Comparison of ENCODE assay signal across 11 cellular contexts in genomic region chr12:39605996-39606395, GRCh38. TPM values are rescaled to one million over a fixed set of nuclear protein-coding genes. Genes with fewer than 3 reads are reported as not detected.
A peak's percentile ranks its signal among the peaks of the same experiment; 100 is the strongest.
DNase-seq lines count a peak whose midpoint lies in the region; ATAC-seq and TF ChIP-seq lines count a peak whose summit lies in the region.
"Had no signal": no experiment of that assay in that cellular context is flagged by ENCODE, and none has a peak within 500 bp of the region (broad histone marks: within the 10 kb centered on the region; RNA-seq: fewer than 3 reads in every experiment).

No MANE protein-coding gene starts in this region.

- no peak for TF ChIP-seq CTCF in cardiac fibroblast (IDR thresholded peaks at IDR 0.05; ENCODE audit: low read depth, low read length)
- TF ChIP-seq CTCF in heart left ventricle (IDR thresholded peaks at IDR 0.05), result no peak

- H3K9me3 ChIP-seq in naive thymus-derived CD4-positive, alpha-beta T cell (ENCODE audit: control insufficient read depth in 2 of 3, low read length in 3 of 3), result no peaks in the 10 kb centered on the region
- H3K9me3 ChIP-seq in heart left ventricle, result no peaks in the 10 kb centered on the region
- H3K9me3 ChIP-seq: stomach had no signal

- H3K4me3 Mint-ChIP-seq in naive thymus-derived CD4-positive, alpha-beta T cell, result peak overlapping the region in 1 of 10 donors; percentile 20
- no peak overlapping the region for H3K4me3 Mint-ChIP-seq in activated CD4-positive, alpha-beta memory T cell treated with anti-CD3 and anti-CD28 coated beads for 36 hours

- 63 to 80% (median 67%) methylated on average over 3 of the region's 3 CpGs for WGBS in heart left ventricle, 4 donors

- peaks cover 0 to 31% (median 22%) of the 10 kb centered on the region in 3 experiments for H3K36me3 ChIP-seq in naive thymus-derived CD4-positive, alpha-beta T cell (ENCODE audit: control insufficient read depth in 2 of 3, insufficient read depth in 3 of 3, low read length in 3 of 3)
- peaks cover 0 to 16% (median 0%) of the 10 kb centered on the region in 9 donors for H3K36me3 ChIP-seq in heart left ventricle
- H3K36me3 ChIP-seq: stomach had no signal

- peaks cover 13 to 43% (median 35%) of the 10 kb centered on the region in 5 donors for H3K36me3 Mint-ChIP-seq in naive thymus-derived CD4-positive, alpha-beta T cell
- H3K36me3 Mint-ChIP-seq in activated CD4-positive, alpha-beta memory T cell treated with anti-CD3 and anti-CD28 coated beads for 36 hours, result peaks cover 12% of the 10 kb centered on the region

- ATAC-seq in naive thymus-derived CD4-positive, alpha-beta T cell, result no peak
- ATAC-seq in heart left ventricle, result no peak

- no peaks in the 10 kb centered on the region for H3K9me3 Mint-ChIP-seq in naive thymus-derived CD4-positive, alpha-beta T cell
- no peaks in the 10 kb centered on the region for H3K9me3 Mint-ChIP-seq in activated CD4-positive, alpha-beta memory T cell treated with anti-CD3 and anti-CD28 coated beads for 36 hours
- H3K9me3 Mint-ChIP-seq: activated T-helper 2 cell treated with anti-CD3 and anti-CD28 coated beads, Interferon-gamma antibody, Interleukin-2, Interleukin-4, amounts not matched to agents 10 μg/mL and 5 μg/mL and 100 μg/mL, durations not matched to agents 14 hours and 24 hours and 36 hours had no signal

- H3K27me3 Mint-ChIP-seq in naive thymus-derived CD4-positive, alpha-beta T cell, result no peaks in the 10 kb centered on the region
- no peaks in the 10 kb centered on the region for H3K27me3 Mint-ChIP-seq in activated CD4-positive, alpha-beta memory T cell treated with anti-CD3 and anti-CD28 coated beads for 36 hours

- POLR2A ChIA-PET in naive thymus-derived CD4-positive, alpha-beta T cell (lab: Charles Lee), result interaction anchor here (2.8 kb wide), 1 partner anchor 14 kb away, joined by 20 read pairs; the partner anchor contains the start of gene ABCD2
- POLR2A ChIA-PET in activated CD4-positive, alpha-beta memory T cell treated with anti-CD3 and anti-CD28 coated beads for 36 hours (lab: Charles Lee), result interaction anchor here (1.6 to 2.0 kb wide), 2 partner anchors 11 to 13 kb away, joined by 3 to 7 read pairs; partner anchors contain the start of gene ABCD2

- H3K4me3 ChIP-seq in cardiac fibroblast (replicated peaks in 1 of 2; ENCODE audit: low read depth in 2 of 2, low read length in 2 of 2) (no peak overlapping the region), heart left ventricle (no peak overlapping the region)
- H3K4me3 ChIP-seq in naive thymus-derived CD4-positive, alpha-beta T cell (ENCODE audit: low read length), result no peak overlapping the region
- H3K4me3 ChIP-seq: stomach had no signal

- H3K4me1 Mint-ChIP-seq in naive thymus-derived CD4-positive, alpha-beta T cell, result peaks cover 5 to 59% (median 39%) of the 10 kb centered on the region in 7 donors
- peaks cover 26% of the 10 kb centered on the region for H3K4me1 Mint-ChIP-seq in activated CD4-positive, alpha-beta memory T cell treated with anti-CD3 and anti-CD28 coated beads for 36 hours (ENCODE audit: low read depth)

- no peak overlapping the region for H3K27ac ChIP-seq in naive thymus-derived CD4-positive, alpha-beta T cell (ENCODE audit: low read depth, low read length)
- no peak overlapping the region for H3K27ac ChIP-seq in heart left ventricle
- H3K27ac ChIP-seq: stomach had no signal

- CTCF ChIA-PET in naive thymus-derived CD4-positive, alpha-beta T cell (lab: Charles Lee), result interaction anchor here (1.3 kb wide), 1 partner anchor 13 kb away, joined by 6 read pairs; the partner anchor contains the start of gene ABCD2
- CTCF ChIA-PET in activated CD4-positive, alpha-beta memory T cell treated with anti-CD3 and anti-CD28 coated beads for 36 hours (lab: Charles Lee), result interaction anchor here (1.8 kb wide), 1 partner anchor 14 kb away, joined by 5 read pairs; the partner anchor contains the start of gene ABCD2

- no peaks in the 10 kb centered on the region for H3K27me3 ChIP-seq in naive thymus-derived CD4-positive, alpha-beta T cell (ENCODE audit: control insufficient read depth in 2 of 2, insufficient read depth in 2 of 2, low read length in 2 of 2)
- H3K27me3 ChIP-seq in heart left ventricle, result no peaks in the 10 kb centered on the region
- H3K27me3 ChIP-seq: stomach had no signal

- DNase-seq in EL (peak; percentile 44), NCI-H226 (peak; percentile 92), cardiac fibroblast (ENCODE audit: low read depth in 2 of 2) (peak; percentile 26 to 73), heart left ventricle (no peak), NCI-H345 (lab: John Stamatoyannopoulos, UW) (no peak)
- no peak for DNase-seq in naive thymus-derived CD4-positive, alpha-beta T cell
- no peak for DNase-seq in activated CD4-positive, alpha-beta memory T cell treated with anti-CD3 and anti-CD28 coated beads for 36 hours
- DNase-seq: COR-L47, Kasumi-1, stomach had no signal

- peak overlapping the region in 8 of 9 donors; percentile 5 to 73 (median 46) for H3K27ac Mint-ChIP-seq in naive thymus-derived CD4-positive, alpha-beta T cell
- no peak overlapping the region for H3K27ac Mint-ChIP-seq in activated CD4-positive, alpha-beta memory T cell treated with anti-CD3 and anti-CD28 coated beads for 36 hours
- H3K27ac Mint-ChIP-seq: activated T-helper 2 cell treated with anti-CD3 and anti-CD28 coated beads, Interferon-gamma antibody, Interleukin-2, Interleukin-4, amounts not matched to agents 10 μg/mL and 5 μg/mL and 100 μg/mL, durations not matched to agents 14 hours and 24 hours and 36 hours had no signal

- intact Hi-C loops in naive thymus-derived CD4-positive, alpha-beta T cell (cut with micrococcal nuclease), result loop anchor here (1.0 to 2.0 kb wide), 4 partner anchors 8 to 19 kb away; partner anchors contain the start of gene ABCD2 (in 2 of the 2)
- intact Hi-C loops in activated CD4-positive, alpha-beta memory T cell treated with anti-CD3 and anti-CD28 coated beads for 36 hours (cut with micrococcal nuclease), result no loop called here
- intact Hi-C loops in heart left ventricle (cut with DNase I), result no loop called here

- peaks cover 0 to 5% of the 10 kb centered on the region in 2 donors for H3K4me1 ChIP-seq in naive thymus-derived CD4-positive, alpha-beta T cell (ENCODE audit: control insufficient read depth in 2 of 2, insufficient read depth in 2 of 2, low read length in 2 of 2)
- H3K4me1 ChIP-seq in heart left ventricle, result peaks cover 0 to 14% (median 0%) of the 10 kb centered on the region in 12 donors
- H3K4me1 ChIP-seq: stomach had no signal

- no peak for TF ChIP-seq POLR2A in heart left ventricle (IDR thresholded peaks at IDR 0.05)

RNA-seq across cellular contexts. Expression of gene ABCD2, which starts 13.6 kb away (rescaled TPM):
- total RNA-seq in naive thymus-derived CD4-positive, alpha-beta T cell, result 10 to 100 TPM in 3 of 5 experiments, 1 to 10 TPM in 2; 7.7 to 32.9 (median 21.0) TPM
- 10 to 100 TPM in 1 of 2 donors, 1 to 10 TPM in 1; 7.1 to 10.7 TPM for polyA plus RNA-seq in naive thymus-derived CD4-positive, alpha-beta T cell
- 1 to 10 TPM; 4.8 to 5.0 TPM for total RNA-seq in activated CD4-positive, alpha-beta memory T cell treated with anti-CD3 and anti-CD28 coated beads for 36 hours
- 1 to 10 TPM; 3.4 to 8.6 (median 6.7) TPM for total RNA-seq in heart left ventricle
- polyA plus RNA-seq in heart left ventricle, result 1 to 10 TPM in 1 of 2 donors, under 1 TPM in 1; 0.39 to 1.4 TPM

Comparison
In these comparisons a context has a peak if more than half of its experiments do, and no peak if none do; other contexts are left out.
1. DNase-seq: peak in EL (single experiment), NCI-H226 (single experiment) and cardiac fibroblast (2 of 2); none in naive thymus-derived CD4-positive, alpha-beta T cell (0 of 9), activated CD4-positive, alpha-beta memory T cell treated with anti-CD3 and anti-CD28 coated beads for 36 hours (single experiment), heart left ventricle (0 of 5) and NCI-H345 (single experiment).
2. intact Hi-C loops: an anchor here in naive thymus-derived CD4-positive, alpha-beta T cell (1.0 to 2.0 kb wide); none called in activated CD4-positive, alpha-beta memory T cell treated with anti-CD3 and anti-CD28 coated beads for 36 hours and heart left ventricle.